In the genomic region with DNA sequence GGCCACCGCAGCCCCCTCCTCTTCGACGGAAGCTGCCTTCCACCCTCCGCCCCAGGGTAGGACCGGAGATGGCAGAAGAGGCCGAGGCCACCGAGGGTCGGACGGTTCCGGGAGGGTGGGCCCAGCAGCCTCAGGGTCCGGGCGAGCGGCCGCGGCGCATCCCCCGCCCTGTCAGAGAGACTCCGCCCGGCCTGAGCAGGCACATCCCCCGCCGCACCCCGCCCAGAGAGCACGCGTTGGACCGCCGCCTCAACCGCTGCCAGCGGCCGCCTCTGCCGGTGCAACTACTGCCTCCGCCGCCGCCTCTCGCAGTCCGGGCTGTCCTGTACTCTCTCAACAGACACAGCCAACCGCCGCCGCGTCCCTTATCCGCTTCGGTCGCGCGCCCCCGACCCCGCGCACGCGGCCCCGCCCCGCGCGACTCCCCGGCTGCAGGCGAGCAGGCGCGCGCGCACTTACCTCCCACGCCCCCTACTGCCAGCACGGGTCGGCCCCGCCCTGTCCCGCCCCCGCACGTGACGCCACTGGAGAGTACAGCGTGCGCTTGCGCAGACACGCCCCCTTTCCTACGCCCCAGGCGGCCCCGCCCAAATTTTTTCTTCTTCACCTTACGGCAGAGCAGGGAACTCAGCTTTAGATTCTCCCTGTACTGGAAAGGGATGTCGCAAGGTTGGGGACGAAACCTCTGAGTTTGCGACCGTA, we compare ENCODE assay signal across 1 cellular context.
TF ChIP-seq lines count a peak whose summit lies in the region.

A gene with protein sequence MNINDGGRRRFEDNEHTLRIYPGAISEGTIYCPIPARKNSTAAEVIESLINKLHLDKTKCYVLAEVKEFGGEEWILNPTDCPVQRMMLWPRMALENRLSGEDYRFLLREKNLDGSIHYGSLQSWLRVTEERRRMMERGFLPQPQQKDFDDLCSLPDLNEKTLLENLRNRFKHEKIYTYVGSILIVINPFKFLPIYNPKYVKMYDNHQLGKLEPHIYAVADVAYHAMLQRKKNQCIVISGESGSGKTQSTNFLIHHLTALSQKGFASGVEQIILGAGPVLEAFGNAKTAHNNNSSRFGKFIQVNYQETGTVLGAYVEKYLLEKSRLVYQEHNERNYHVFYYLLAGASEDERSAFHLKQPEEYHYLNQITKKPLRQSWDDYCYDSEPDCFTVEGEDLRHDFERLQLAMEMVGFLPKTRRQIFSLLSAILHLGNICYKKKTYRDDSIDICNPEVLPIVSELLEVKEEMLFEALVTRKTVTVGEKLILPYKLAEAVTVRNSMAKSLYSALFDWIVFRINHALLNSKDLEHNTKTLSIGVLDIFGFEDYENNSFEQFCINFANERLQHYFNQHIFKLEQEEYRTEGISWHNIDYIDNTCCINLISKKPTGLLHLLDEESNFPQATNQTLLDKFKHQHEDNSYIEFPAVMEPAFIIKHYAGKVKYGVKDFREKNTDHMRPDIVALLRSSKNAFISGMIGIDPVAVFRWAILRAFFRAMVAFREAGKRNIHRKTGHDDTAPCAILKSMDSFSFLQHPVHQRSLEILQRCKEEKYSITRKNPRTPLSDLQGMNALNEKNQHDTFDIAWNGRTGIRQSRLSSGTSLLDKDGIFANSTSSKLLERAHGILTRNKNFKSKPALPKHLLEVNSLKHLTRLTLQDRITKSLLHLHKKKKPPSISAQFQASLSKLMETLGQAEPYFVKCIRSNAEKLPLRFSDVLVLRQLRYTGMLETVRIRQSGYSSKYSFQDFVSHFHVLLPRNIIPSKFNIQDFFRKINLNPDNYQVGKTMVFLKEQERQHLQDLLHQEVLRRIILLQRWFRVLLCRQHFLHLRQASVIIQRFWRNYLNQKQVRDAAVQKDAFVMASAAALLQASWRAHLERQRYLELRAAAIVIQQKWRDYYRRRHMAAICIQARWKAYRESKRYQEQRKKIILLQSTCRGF (N-terminal part only) (minus strand): TSS at position 453 of the 702 bp plus-strand sequence. CDS start 71,587 bp downstream, outside the sequence.

TF ChIP-seq in HepG2, 621 proteins besides CTCF, POLR2A, EP300 and RAD21 (continued from another document and continues in another):
- TF ChIP-seq NCOR1 (IDR thresholded peaks at IDR 0.05; ENCODE audit: borderline replicate concordance, low read length): no peak; the same call in 1 of the 2 replicates
- TF ChIP-seq NFATC3 (CRISPR knock-in tag; IDR thresholded peaks at IDR 0.05): no peak
- no peak for TF ChIP-seq ZNF234 (CRISPR knock-in tag; conservative IDR thresholded peaks at IDR 0.05)
- no peak for TF ChIP-seq KDM6A (CRISPR knock-in tag; IDR thresholded peaks at IDR 0.05; ENCODE audit: low read depth)
- no peak for TF ChIP-seq XBP1 (CRISPR knock-in tag; IDR thresholded peaks at IDR 0.05)
- TF ChIP-seq ZNF382 (CRISPR knock-in tag; IDR thresholded peaks at IDR 0.05; ENCODE audit: borderline replicate concordance): no peak
- no peak for TF ChIP-seq JDP2 (CRISPR knock-in tag; IDR thresholded peaks at IDR 0.05; ENCODE audit: borderline replicate concordance)
- TF ChIP-seq MAFF (IDR thresholded peaks at IDR 0.05; ENCODE audit: low read depth, low read length): no peak
- TF ChIP-seq RFXANK (CRISPR knock-in tag; IDR thresholded peaks at IDR 0.05): no peak
- TF ChIP-seq ZFP41 (CRISPR knock-in tag; IDR thresholded peaks at IDR 0.05; ENCODE audit: borderline replicate concordance): no peak
- TF ChIP-seq SNAPC4 (CRISPR knock-in tag; IDR thresholded peaks at IDR 0.05): 0 out of 2 replicates have a peak, but pooled peaks have one; percentile 78
- TF ChIP-seq ZNF44 (CRISPR knock-in tag; IDR thresholded peaks at IDR 0.05): no peak
- TF ChIP-seq, protein P1, sequence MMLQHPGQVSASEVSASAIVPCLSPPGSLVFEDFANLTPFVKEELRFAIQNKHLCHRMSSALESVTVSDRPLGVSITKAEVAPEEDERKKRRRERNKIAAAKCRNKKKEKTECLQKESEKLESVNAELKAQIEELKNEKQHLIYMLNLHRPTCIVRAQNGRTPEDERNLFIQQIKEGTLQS (CRISPR knock-in tag; IDR thresholded peaks at IDR 0.05): no peak
- TF ChIP-seq, protein P2, sequence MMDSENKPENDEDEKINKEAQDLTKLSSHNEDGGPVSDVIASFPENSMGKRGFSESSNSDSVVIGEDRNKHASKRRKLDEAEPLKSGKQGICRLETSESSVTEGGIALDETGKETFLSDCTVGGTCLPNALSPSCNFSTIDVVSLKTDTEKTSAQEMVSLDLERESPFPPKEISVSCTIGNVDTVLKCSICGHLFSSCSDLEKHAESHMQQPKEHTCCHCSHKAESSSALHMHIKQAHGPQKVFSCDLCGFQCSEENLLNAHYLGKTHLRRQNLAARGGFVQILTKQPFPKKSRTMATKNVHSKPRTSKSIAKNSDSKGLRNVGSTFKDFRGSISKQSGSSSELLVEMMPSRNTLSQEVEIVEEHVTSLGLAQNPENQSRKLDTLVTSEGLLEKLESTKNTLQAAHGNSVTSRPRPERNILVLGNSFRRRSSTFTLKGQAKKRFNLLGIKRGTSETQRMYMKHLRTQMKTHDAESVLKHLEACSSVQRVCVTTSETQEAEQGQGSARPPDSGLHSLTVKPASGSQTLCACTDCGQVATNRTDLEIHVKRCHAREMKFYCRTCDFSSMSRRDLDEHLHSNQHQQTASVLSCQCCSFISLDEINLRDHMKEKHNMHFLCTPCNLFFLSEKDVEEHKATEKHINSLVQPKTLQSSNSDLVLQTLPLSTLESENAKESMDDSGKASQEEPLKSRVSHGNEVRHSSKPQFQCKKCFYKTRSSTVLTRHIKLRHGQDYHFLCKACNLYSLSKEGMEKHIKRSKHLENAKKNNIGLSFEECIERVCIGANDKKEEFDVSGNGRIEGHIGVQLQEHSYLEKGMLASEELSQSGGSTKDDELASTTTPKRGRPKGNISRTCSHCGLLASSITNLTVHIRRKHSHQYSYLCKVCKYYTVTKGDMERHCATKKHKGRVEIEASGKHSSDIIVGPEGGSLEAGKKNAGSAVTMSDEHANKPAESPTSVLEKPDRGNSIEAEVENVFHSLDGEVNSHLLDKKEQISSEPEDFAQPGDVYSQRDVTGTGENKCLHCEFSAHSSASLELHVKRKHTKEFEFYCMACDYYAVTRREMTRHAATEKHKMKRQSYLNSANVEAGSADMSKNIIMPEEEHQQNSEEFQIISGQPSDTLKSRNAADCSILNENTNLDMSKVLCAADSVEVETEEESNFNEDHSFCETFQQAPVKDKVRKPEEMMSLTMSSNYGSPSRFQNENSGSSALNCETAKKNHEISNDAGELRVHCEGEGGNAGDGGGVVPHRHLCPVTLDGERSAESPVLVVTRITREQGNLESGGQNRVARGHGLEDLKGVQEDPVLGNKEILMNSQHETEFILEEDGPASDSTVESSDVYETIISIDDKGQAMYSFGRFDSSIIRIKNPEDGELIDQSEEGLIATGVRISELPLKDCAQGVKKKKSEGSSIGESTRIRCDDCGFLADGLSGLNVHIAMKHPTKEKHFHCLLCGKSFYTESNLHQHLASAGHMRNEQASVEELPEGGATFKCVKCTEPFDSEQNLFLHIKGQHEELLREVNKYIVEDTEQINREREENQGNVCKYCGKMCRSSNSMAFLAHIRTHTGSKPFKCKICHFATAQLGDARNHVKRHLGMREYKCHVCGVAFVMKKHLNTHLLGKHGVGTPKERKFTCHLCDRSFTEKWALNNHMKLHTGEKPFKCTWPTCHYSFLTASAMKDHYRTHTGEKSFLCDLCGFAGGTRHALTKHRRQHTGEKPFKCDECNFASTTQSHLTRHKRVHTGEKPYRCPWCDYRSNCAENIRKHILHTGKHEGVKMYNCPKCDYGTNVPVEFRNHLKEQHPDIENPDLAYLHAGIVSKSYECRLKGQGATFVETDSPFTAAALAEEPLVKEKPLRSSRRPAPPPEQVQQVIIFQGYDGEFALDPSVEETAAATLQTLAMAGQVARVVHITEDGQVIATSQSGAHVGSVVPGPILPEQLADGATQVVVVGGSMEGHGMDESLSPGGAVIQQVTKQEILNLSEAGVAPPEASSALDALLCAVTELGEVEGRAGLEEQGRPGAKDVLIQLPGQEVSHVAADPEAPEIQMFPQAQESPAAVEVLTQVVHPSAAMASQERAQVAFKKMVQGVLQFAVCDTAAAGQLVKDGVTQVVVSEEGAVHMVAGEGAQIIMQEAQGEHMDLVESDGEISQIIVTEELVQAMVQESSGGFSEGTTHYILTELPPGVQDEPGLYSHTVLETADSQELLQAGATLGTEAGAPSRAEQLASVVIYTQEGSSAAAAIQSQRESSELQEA (CRISPR knock-in tag; IDR thresholded peaks at IDR 0.05; ENCODE audit: not compliant biosample characterization): peak; percentile 60
- 0 out of 2 replicates have a peak, but pooled peaks have one; percentile 25 for TF ChIP-seq ZNF639 (CRISPR knock-in tag; conservative IDR thresholded peaks at IDR 0.05)
- TF ChIP-seq ZFP36L2 (CRISPR knock-in tag; IDR thresholded peaks at IDR 0.05): no peak
- no peak for TF ChIP-seq DR1 (CRISPR knock-in tag; IDR thresholded peaks at IDR 0.05)
- TF ChIP-seq KAT8 (CRISPR knock-in tag; IDR thresholded peaks at IDR 0.05): no peak; the same call in 1 of the 2 replicates
- TF ChIP-seq ZNF687 (CRISPR knock-in tag; IDR thresholded peaks at IDR 0.05): peak; percentile 84
- no peak for TF ChIP-seq CHD4 (IDR thresholded peaks at IDR 0.05; ENCODE audit: borderline replicate concordance, low read length)
- TF ChIP-seq ZSCAN22 (CRISPR knock-in tag; IDR thresholded peaks at IDR 0.05): no peak
- TF ChIP-seq ZNF549 (CRISPR knock-in tag; IDR thresholded peaks at IDR 0.05): no peak
- TF ChIP-seq BORCS8-MEF2B (CRISPR knock-in tag; IDR thresholded peaks at IDR 0.05): peak; percentile 19; the same call in 1 of the 2 replicates
- no peak; the same call in 1 of the 2 replicates for TF ChIP-seq ZNF230 (CRISPR knock-in tag; IDR thresholded peaks at IDR 0.05)
- peak; percentile 95 for TF ChIP-seq CEBPB (IDR thresholded peaks at IDR 0.05; ENCODE audit: borderline replicate concordance, low read depth, low read length)
- no peak for TF ChIP-seq RORA (CRISPR knock-in tag; IDR thresholded peaks at IDR 0.05)
- no peak for TF ChIP-seq NCOA1 (CRISPR knock-in tag; IDR thresholded peaks at IDR 0.05)
- peak; percentile 11; the same call in 1 of the 2 replicates for TF ChIP-seq ZNF746 (CRISPR knock-in tag; IDR thresholded peaks at IDR 0.05)
